Comparison of ENCODE assay signal across 2 cellular contexts in genomic region chr17:38734235-38734633, GRCh38.
TF ChIP-seq lines count a peak whose summit lies in the region.

No MANE protein-coding gene starts in this region.

TF ChIP-seq in IMR-90, 13 proteins besides CTCF, POLR2A, EP300 and RAD21:
- no peak for TF ChIP-seq NFE2L2 (IDR thresholded peaks at IDR 0.05; ENCODE audit: low read depth, low read length)
- no peak for TF ChIP-seq RCOR1 (IDR thresholded peaks at IDR 0.05; ENCODE audit: insufficient replicate concordance, low read length)
- no peak for TF ChIP-seq MAFK (IDR thresholded peaks at IDR 0.05; ENCODE audit: low read depth, low read length)
- no peak for TF ChIP-seq RFX5 (IDR thresholded peaks at IDR 0.05; ENCODE audit: low read depth, low read length)
- TF ChIP-seq MXI1 (IDR thresholded peaks at IDR 0.05; ENCODE audit: borderline replicate concordance, low read depth, low read length): no peak
- TF ChIP-seq BHLHE40 (IDR thresholded peaks at IDR 0.05; ENCODE audit: low read depth, low read length): no peak
- no peak for TF ChIP-seq CHD1 (IDR thresholded peaks at IDR 0.05; ENCODE audit: low read depth, low read length)
TF ChIP-seq in IMR-90: peak in this region for 0.

TF ChIP-seq in GM23338, 12 proteins besides CTCF, POLR2A, EP300 and RAD21:
- TF ChIP-seq ZNF331 (CRISPR knock-in tag; IDR thresholded peaks at IDR 0.05; ENCODE audit: low read depth) (no peak), EZH2phosphoT487 (IDR thresholded peaks at IDR 0.05; ENCODE audit: unreplicated experiment) (no peak), NANOG (IDR thresholded peaks at IDR 0.05; ENCODE audit: borderline replicate concordance) (no peak), REST (IDR thresholded peaks at IDR 0.05; ENCODE audit: unreplicated experiment) (no peak), ZNF114 (CRISPR knock-in tag; IDR thresholded peaks at IDR 0.05) (no peak), STAT1 (IDR thresholded peaks at IDR 0.05; ENCODE audit: unreplicated experiment) (no peak), ZNF462 (CRISPR knock-in tag; IDR thresholded peaks at IDR 0.05) (no peak)
TF ChIP-seq in GM23338: peak in this region for 0.
